In the genomic region with DNA sequence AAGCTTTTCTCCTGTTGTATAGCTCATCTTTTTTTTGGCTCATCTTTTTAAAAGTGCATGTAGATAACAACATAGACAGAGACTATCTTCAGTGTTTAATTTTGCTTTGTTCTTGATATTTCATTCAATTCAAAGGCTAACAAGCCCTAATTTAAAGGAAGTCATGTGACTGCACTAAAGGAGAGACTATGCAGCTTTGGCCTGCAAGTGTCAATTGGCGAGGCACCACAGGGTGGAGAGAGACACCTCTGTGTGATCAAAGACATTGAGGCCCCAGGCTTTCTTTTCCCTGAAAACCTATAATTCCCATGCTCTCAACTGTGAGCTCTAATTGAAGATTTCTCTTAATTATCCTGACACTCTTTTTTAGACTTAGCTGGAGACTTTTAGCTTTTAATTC, we compare ENCODE assay signal across 1 cellular context.
TF ChIP-seq lines count a peak whose summit lies in the region.

No MANE protein-coding gene starts in this region.

TF ChIP-seq in GM23338, 12 proteins besides CTCF, POLR2A, EP300 and RAD21:
- TF ChIP-seq ZNF114 (CRISPR knock-in tag; IDR thresholded peaks at IDR 0.05) (no peak), POLR2AphosphoS5 (IDR thresholded peaks at IDR 0.05; ENCODE audit: low read depth) (no peak), EZH2 (IDR thresholded peaks at IDR 0.05; ENCODE audit: low read depth, unreplicated experiment) (no peak), NANOG (IDR thresholded peaks at IDR 0.05; ENCODE audit: borderline replicate concordance) (no peak)
- TF ChIP-seq, protein P1, sequence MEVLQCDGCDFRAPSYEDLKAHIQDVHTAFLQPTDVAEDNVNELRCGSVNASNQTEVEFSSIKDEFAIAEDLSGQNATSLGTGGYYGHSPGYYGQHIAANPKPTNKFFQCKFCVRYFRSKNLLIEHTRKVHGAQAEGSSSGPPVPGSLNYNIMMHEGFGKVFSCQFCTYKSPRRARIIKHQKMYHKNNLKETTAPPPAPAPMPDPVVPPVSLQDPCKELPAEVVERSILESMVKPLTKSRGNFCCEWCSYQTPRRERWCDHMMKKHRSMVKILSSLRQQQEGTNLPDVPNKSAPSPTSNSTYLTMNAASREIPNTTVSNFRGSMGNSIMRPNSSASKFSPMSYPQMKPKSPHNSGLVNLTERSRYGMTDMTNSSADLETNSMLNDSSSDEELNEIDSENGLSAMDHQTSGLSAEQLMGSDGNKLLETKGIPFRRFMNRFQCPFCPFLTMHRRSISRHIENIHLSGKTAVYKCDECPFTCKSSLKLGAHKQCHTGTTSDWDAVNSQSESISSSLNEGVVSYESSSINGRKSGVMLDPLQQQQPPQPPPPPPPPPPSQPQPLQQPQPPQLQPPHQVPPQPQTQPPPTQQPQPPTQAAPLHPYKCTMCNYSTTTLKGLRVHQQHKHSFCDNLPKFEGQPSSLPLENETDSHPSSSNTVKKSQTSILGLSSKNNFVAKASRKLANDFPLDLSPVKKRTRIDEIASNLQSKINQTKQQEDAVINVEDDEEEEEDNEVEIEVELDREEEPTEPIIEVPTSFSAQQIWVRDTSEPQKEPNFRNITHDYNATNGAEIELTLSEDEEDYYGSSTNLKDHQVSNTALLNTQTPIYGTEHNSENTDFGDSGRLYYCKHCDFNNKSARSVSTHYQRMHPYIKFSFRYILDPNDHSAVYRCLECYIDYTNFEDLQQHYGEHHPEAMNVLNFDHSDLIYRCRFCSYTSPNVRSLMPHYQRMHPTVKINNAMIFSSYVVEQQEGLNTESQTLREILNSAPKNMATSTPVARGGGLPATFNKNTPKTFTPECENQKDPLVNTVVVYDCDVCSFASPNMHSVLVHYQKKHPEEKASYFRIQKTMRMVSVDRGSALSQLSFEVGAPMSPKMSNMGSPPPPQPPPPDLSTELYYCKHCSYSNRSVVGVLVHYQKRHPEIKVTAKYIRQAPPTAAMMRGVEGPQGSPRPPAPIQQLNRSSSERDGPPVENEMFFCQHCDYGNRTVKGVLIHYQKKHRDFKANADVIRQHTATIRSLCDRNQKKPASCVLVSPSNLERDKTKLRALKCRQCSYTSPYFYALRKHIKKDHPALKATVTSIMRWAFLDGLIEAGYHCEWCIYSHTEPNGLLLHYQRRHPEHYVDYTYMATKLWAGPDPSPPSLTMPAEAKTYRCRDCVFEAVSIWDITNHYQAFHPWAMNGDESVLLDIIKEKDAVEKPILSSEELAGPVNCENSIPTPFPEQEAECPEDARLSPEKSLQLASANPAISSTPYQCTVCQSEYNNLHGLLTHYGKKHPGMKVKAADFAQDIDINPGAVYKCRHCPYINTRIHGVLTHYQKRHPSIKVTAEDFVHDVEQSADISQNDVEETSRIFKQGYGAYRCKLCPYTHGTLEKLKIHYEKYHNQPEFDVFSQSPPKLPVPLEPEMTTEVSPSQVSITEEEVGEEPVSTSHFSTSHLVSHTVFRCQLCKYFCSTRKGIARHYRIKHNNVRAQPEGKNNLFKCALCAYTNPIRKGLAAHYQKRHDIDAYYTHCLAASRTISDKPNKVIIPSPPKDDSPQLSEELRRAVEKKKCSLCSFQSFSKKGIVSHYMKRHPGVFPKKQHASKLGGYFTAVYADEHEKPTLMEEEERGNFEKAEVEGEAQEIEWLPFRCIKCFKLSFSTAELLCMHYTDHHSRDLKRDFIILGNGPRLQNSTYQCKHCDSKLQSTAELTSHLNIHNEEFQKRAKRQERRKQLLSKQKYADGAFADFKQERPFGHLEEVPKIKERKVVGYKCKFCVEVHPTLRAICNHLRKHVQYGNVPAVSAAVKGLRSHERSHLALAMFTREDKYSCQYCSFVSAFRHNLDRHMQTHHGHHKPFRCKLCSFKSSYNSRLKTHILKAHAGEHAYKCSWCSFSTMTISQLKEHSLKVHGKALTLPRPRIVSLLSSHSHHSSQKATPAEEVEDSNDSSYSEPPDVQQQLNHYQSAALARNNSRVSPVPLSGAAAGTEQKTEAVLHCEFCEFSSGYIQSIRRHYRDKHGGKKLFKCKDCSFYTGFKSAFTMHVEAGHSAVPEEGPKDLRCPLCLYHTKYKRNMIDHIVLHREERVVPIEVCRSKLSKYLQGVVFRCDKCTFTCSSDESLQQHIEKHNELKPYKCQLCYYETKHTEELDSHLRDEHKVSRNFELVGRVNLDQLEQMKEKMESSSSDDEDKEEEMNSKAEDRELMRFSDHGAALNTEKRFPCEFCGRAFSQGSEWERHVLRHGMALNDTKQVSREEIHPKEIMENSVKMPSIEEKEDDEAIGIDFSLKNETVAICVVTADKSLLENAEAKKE (CRISPR knock-in tag; IDR thresholded peaks at IDR 0.05), result no peak
TF ChIP-seq in GM23338: peak in this region for 0.
